Comparison of ENCODE assay signal across 9 cellular contexts in genomic region chr12:2358986-2359658, GRCh38.
DNase-seq lines count a peak whose midpoint lies in the region; ATAC-seq and TF ChIP-seq lines count a peak whose summit lies in the region.
"Had no signal": no experiment of that assay in that cellular context is flagged by ENCODE, and none has a peak within 500 bp of the region (broad histone marks: within the 10 kb centered on the region; RNA-seq: fewer than 3 reads in every experiment).

No MANE protein-coding gene starts in this region.

- H3K27ac Mint-ChIP-seq in activated T-helper 2 cell treated with anti-CD3 and anti-CD28 coated beads, Interferon-gamma antibody, Interleukin-2, Interleukin-4, amounts not matched to agents 10 μg/mL and 5 μg/mL and 100 μg/mL, durations not matched to agents 14 hours and 24 hours and 36 hours: peak overlapping the region; percentile 52
- H3K27ac Mint-ChIP-seq in type B pancreatic cell: peak overlapping the region; percentile 94

- H3K36me3 Mint-ChIP-seq in activated T-helper 2 cell treated with anti-CD3 and anti-CD28 coated beads, Interferon-gamma antibody, Interleukin-2, Interleukin-4, amounts not matched to agents 10 μg/mL and 5 μg/mL and 100 μg/mL, durations not matched to agents 14 hours and 24 hours and 36 hours (ENCODE audit: low read depth): no peaks in the 10 kb centered on the region
- peaks cover 10% of the 10 kb centered on the region for H3K36me3 Mint-ChIP-seq in type B pancreatic cell

- no peaks in the 10 kb centered on the region for H3K9me3 Mint-ChIP-seq in activated T-helper 2 cell treated with anti-CD3 and anti-CD28 coated beads, Interferon-gamma antibody, Interleukin-2, Interleukin-4, amounts not matched to agents 10 μg/mL and 5 μg/mL and 100 μg/mL, durations not matched to agents 14 hours and 24 hours and 36 hours
- H3K9me3 Mint-ChIP-seq in type B pancreatic cell: no peaks in the 10 kb centered on the region

- no peak overlapping the region for H3K4me3 Mint-ChIP-seq in activated T-helper 2 cell treated with anti-CD3 and anti-CD28 coated beads, Interferon-gamma antibody, Interleukin-2, Interleukin-4, amounts not matched to agents 10 μg/mL and 5 μg/mL and 100 μg/mL, durations not matched to agents 14 hours and 24 hours and 36 hours (ENCODE audit: low read depth)
- H3K4me3 Mint-ChIP-seq in type B pancreatic cell: no peak overlapping the region

- no peak overlapping the region for H3K4me3 ChIP-seq in gastroesophageal sphincter
- H3K4me3 ChIP-seq: prostate gland had no signal

- peak; percentile 24 for DNase-seq in activated effector memory CD4-positive, alpha-beta T cell treated with anti-CD3 and anti-CD28 coated beads, Interleukin-2, amount 50 U/mL, for 16 hours
- DNase-seq in activated effector memory CD4-positive, alpha-beta T cell treated with Interleukin-2 at 50 U/mL for 16 hours: no peak
- DNase-seq in activated T-helper 2 cell treated with anti-CD3 and anti-CD28 coated beads, Interferon-gamma antibody, Interleukin-2, Interleukin-4, amounts not matched to agents 10 μg/mL and 5 μg/mL and 100 μg/mL, durations not matched to agents 14 hours and 24 hours and 36 hours (ENCODE audit: low spot score): no peak
- peak; percentile 51 for DNase-seq in islet precursor cell
- DNase-seq in type B pancreatic cell (ENCODE audit: extremely low spot score, unreplicated experiment): no peak
- DNase-seq in mucosa of gallbladder (ENCODE audit: low spot score): no peak

- peaks cover 18% of the 10 kb centered on the region for H3K27me3 Mint-ChIP-seq in activated T-helper 2 cell treated with anti-CD3 and anti-CD28 coated beads, Interferon-gamma antibody, Interleukin-2, Interleukin-4, amounts not matched to agents 10 μg/mL and 5 μg/mL and 100 μg/mL, durations not matched to agents 14 hours and 24 hours and 36 hours (ENCODE audit: low read depth)
- peaks cover 13% of the 10 kb centered on the region for H3K27me3 Mint-ChIP-seq in type B pancreatic cell

- 44 to 46% methylated on average over 3 to 5 of the region's 8 CpGs for WGBS in gastroesophageal sphincter (ENCODE audit: low coverage in 1 of 2), 2 donors

- H3K4me1 Mint-ChIP-seq in activated T-helper 2 cell treated with anti-CD3 and anti-CD28 coated beads, Interferon-gamma antibody, Interleukin-2, Interleukin-4, amounts not matched to agents 10 μg/mL and 5 μg/mL and 100 μg/mL, durations not matched to agents 14 hours and 24 hours and 36 hours (ENCODE audit: low read depth): peaks cover 34% of the 10 kb centered on the region
- peaks cover 19% of the 10 kb centered on the region for H3K4me1 Mint-ChIP-seq in type B pancreatic cell (ENCODE audit: unreplicated experiment)

- no peaks in the 10 kb centered on the region for H3K27me3 ChIP-seq in gastroesophageal sphincter

- no peak for TF ChIP-seq EP300 in gastroesophageal sphincter (IDR thresholded peaks at IDR 0.05)

- H3K4me1 ChIP-seq in gastroesophageal sphincter: peaks cover 0 to 40% (median 3%) of the 10 kb centered on the region in 3 donors
- H3K4me1 ChIP-seq: prostate gland had no signal

- H3K27ac ChIP-seq in gastroesophageal sphincter: peak overlapping the region in 2 of 4 donors; percentile 42 to 55
- H3K27ac ChIP-seq: prostate gland had no signal

- no peak for TF ChIP-seq POLR2A in gastroesophageal sphincter (IDR thresholded peaks at IDR 0.05)

- intact Hi-C loops in activated T-helper 2 cell treated with anti-CD3 and anti-CD28 coated beads, Interferon-gamma antibody, Interleukin-2, Interleukin-4, amounts not matched to agents 10 μg/mL and 5 μg/mL and 100 μg/mL, durations not matched to agents 14 hours and 24 hours and 36 hours (cut with micrococcal nuclease): loop anchor here (1.0 to 5.0 kb wide), 2 partner anchors 28 to 223 kb away; no protein-coding TSS in a partner anchor

- peaks cover 0 to 6% of the 10 kb centered on the region in 2 donors for H3K36me3 ChIP-seq in gastroesophageal sphincter
- H3K36me3 ChIP-seq: prostate gland had no signal

- TF ChIP-seq CTCF in type B pancreatic cell (conservative IDR thresholded peaks at IDR 0.05) (no peak), gastroesophageal sphincter (IDR thresholded peaks at IDR 0.05) (no peak)

- ATAC-seq in HG02678 (IDR thresholded peaks at IDR 0.05; ENCODE audit: unreplicated experiment) (no peak), gastroesophageal sphincter (no peak)

- H3K9me3 ChIP-seq in gastroesophageal sphincter: no peaks in the 10 kb centered on the region
- H3K9me3 ChIP-seq: prostate gland had no signal

Comparison
In these comparisons a context has a peak if more than half of its experiments do, and no peak if none do; other contexts are left out.
1. DNase-seq: peak in activated effector memory CD4-positive, alpha-beta T cell treated with anti-CD3 and anti-CD28 coated beads, Interleukin-2, amount 50 U/mL, for 16 hours (single experiment) and islet precursor cell (single experiment); none in activated effector memory CD4-positive, alpha-beta T cell treated with Interleukin-2 at 50 U/mL for 16 hours (single experiment), activated T-helper 2 cell treated with anti-CD3 and anti-CD28 coated beads, Interferon-gamma antibody, Interleukin-2, Interleukin-4, amounts not matched to agents 10 μg/mL and 5 μg/mL and 100 μg/mL, durations not matched to agents 14 hours and 24 hours and 36 hours (single experiment), type B pancreatic cell (single experiment) and mucosa of gallbladder (single experiment).